24 cellular contexts compared by ENCODE assay signal in genomic region chr1:11799099-11799498, GRCh38. TPM values are rescaled to one million over a fixed set of nuclear protein-coding genes. Genes with fewer than 3 reads are reported as not detected.
DNase-seq lines count a peak whose midpoint lies in the region; ATAC-seq and TF ChIP-seq lines count a peak whose summit lies in the region.
"Had no signal": no experiment of that assay in that cellular context is flagged by ENCODE, and none has a peak within 500 bp of the region (broad histone marks: within the 10 kb centered on the region; RNA-seq: fewer than 3 reads in every experiment).

No MANE protein-coding gene starts in this region.

- DNase-seq in coronary artery (ENCODE audit: low spot score) (peak; percentile 65), left cardiac atrium (peak; percentile 16), psoas muscle (no peak), tibial nerve (ENCODE audit: low spot score in 2 of 2) (no peak), NCI-H1092 (lab: John Stamatoyannopoulos, UW) (no peak), NCI-H2227 (lab: John Stamatoyannopoulos, UW; ENCODE audit: unreplicated experiment) (no peak), SIG-M5 (lab: John Stamatoyannopoulos, UW) (no peak)
- DNase-seq: ACHN, DND-41, H9, Kasumi-1, MG63, NCI-H1048, NCI-H1436 treated with DMSO at 0.1 percent for 48 hours, NCI-H2029, NCI-H446 treated with DMSO at 0.1 percent for 48 hours, NCI-H69, SHP77 had no signal

- no peak overlapping the region for H3K27ac ChIP-seq in coronary artery
- H3K27ac ChIP-seq in psoas muscle = peak overlapping the region; percentile 7
- H3K27ac ChIP-seq in tibial nerve = peak overlapping the region in 3 of 4 donors; percentile 10 to 95 (median 51)
- H3K27ac ChIP-seq: C4-2B had no signal

- intact Hi-C loops in left cardiac atrium (cut with DNase I) = no loop called here
- intact Hi-C loops in psoas muscle (cut with DNase I) = no loop called here

- TF ChIP-seq CTCF in coronary artery (IDR thresholded peaks at IDR 0.05) = no peak
- no peak for TF ChIP-seq CTCF in psoas muscle (IDR thresholded peaks at IDR 0.05)
- no peak for TF ChIP-seq CTCF in tibial nerve (IDR thresholded peaks at IDR 0.05)

- H3K4me3 ChIP-seq in coronary artery = no peak overlapping the region
- no peak overlapping the region for H3K4me3 ChIP-seq in psoas muscle
- no peak overlapping the region for H3K4me3 ChIP-seq in tibial nerve
- H3K4me3 ChIP-seq: MG63 had no signal

- no peaks in the 10 kb centered on the region for H3K27me3 ChIP-seq in psoas muscle (ENCODE audit: insufficient read depth in 3 of 3, low read length in 2 of 3)
- H3K27me3 ChIP-seq in tibial nerve = no peaks in the 10 kb centered on the region
- H3K27me3 ChIP-seq: MG63 had no signal

- TF ChIP-seq EP300 in tibial nerve (IDR thresholded peaks at IDR 0.05) = no peak

- H3K9me3 ChIP-seq in psoas muscle (no peaks in the 10 kb centered on the region), tibial nerve (no peaks in the 10 kb centered on the region)
- H3K9me3 ChIP-seq: MG63 had no signal

- H3K36me3 ChIP-seq in psoas muscle (ENCODE audit: insufficient read depth in 1 of 2, low read depth in 1 of 2) (peaks cover 5 to 74% of the 10 kb centered on the region in 2 donors), tibial nerve (peaks cover 0 to 58% (median 20%) of the 10 kb centered on the region in 3 donors)
- H3K36me3 ChIP-seq: MG63 had no signal

- no peak for TF ChIP-seq POLR2A in tibial nerve (IDR thresholded peaks at IDR 0.05)

- WGBS in psoas muscle, 3 donors = 94 to 99% (median 96%) methylated on average over 5 of the region's 5 CpGs
- 98% methylated on average over 5 of the region's 5 CpGs for WGBS in tibial nerve, 2 donors

- peaks cover 28% of the 10 kb centered on the region for H3K4me1 ChIP-seq in psoas muscle
- H3K4me1 ChIP-seq in tibial nerve = peaks cover 0 to 96% (median 29%) of the 10 kb centered on the region in 4 donors

- ATAC-seq in left cardiac atrium (no peak), psoas muscle (no peak), HG02973 (IDR thresholded peaks at IDR 0.05; ENCODE audit: unreplicated experiment) (no peak)
- ATAC-seq: Panc1, SK-N-SH treated with all-trans-retinoic acid at 6 μM for 48 hours had no signal

RNA-seq across cellular contexts. Expression of gene MTHFR, which starts 6.7 kb away (rescaled TPM):
- total RNA-seq in left cardiac atrium (10 to 100 TPM; 40.1 to 64.3 TPM), psoas muscle (10 to 100 TPM; 12.7 to 26.2 (median 17.6) TPM), tibial nerve (10 to 100 TPM; 61.2 to 93.9 (median 69.9) TPM)
- polyA plus RNA-seq in psoas muscle = 10 to 100 TPM in 1 of 3 donors, 1 to 10 TPM in 2; 5.8 to 21.7 (median 8.6) TPM

RNA-seq across cellular contexts. Expression of gene CLCN6, which starts 6.9 kb away (rescaled TPM):
- 10 to 100 TPM; 32.1 to 49.0 TPM for total RNA-seq in left cardiac atrium
- 10 to 100 TPM in 1 of 4 donors, 1 to 10 TPM in 3; 5.5 to 17.5 (median 8.1) TPM for total RNA-seq in psoas muscle
- polyA plus RNA-seq in psoas muscle = 10 to 100 TPM in 1 of 3 donors, 1 to 10 TPM in 2; 6.0 to 12.0 (median 8.3) TPM
- 10 to 100 TPM; 24.3 to 30.3 (median 25.6) TPM for total RNA-seq in tibial nerve

RNA-seq across cellular contexts. Expression of gene C1orf167, which starts 37.1 kb away (rescaled TPM):
- total RNA-seq in left cardiac atrium = 1 to 10 TPM; 1.2 to 1.3 TPM
- 1 to 10 TPM; 1.8 to 5.3 (median 3.4) TPM for total RNA-seq in psoas muscle
- 1 to 10 TPM; 1.9 to 2.5 (median 2.1) TPM for polyA plus RNA-seq in psoas muscle
- total RNA-seq in tibial nerve = 10 to 100 TPM in 1 of 4 donors, 1 to 10 TPM in 2, not detected in 1; 4.4 to 13.8 (median 5.1) TPM
- total RNA-seq: G401 had no signal
- polyA plus RNA-seq: IgD-negative memory B cell had no signal

RNA-seq across cellular contexts. Expression of gene NPPA, which starts 48.5 kb away (rescaled TPM):
- total RNA-seq in left cardiac atrium = over 10,000 TPM; 22,081 to 58,150 TPM
- total RNA-seq in psoas muscle = 1 to 10 TPM in 2 of 4 donors, under 1 TPM in 2; 0.28 to 2.1 (median 0.92) TPM
- 1 to 10 TPM in 1 of 3 donors, under 1 TPM in 2; 0.08 to 3.6 (median 0.13) TPM for polyA plus RNA-seq in psoas muscle
- total RNA-seq in tibial nerve = 1 to 10 TPM in 1 of 4 donors, not detected in 3; 3.0 TPM
- total RNA-seq: G401, H9 had no signal
- polyA plus RNA-seq: IgD-negative memory B cell had no signal

RNA-seq across cellular contexts. Expression of gene NPPB, which starts 59.6 kb away (rescaled TPM):
- total RNA-seq in left cardiac atrium (1,000 to 10,000 TPM in 1 of 2 donors, 100 to 1,000 TPM in 1; 368 to 4,414 TPM), psoas muscle (under 1 TPM in 1 of 4 donors, not detected in 3; 0.39 TPM), tibial nerve (not detected)
- polyA plus RNA-seq in psoas muscle = 1 to 10 TPM in 1 of 3 donors, under 1 TPM in 1, not detected in 1; 0.37 to 1.6 TPM
- total RNA-seq: G401 had no signal
- polyA plus RNA-seq: IgD-negative memory B cell had no signal

Comparison
In these comparisons a context has a peak if more than half of its experiments do, and no peak if none do; other contexts are left out.
1. DNase-seq: peak in coronary artery (single experiment) and left cardiac atrium (single experiment); none in psoas muscle (0 of 2), tibial nerve (0 of 2), NCI-H1092 (single experiment), NCI-H2227 (single experiment) and SIG-M5 (single experiment).
2. H3K27ac ChIP-seq: peak in psoas muscle (single experiment) and tibial nerve (3 of 4); none in coronary artery (0 of 2).